Comparison of ENCODE assay signal across 4 cellular contexts in genomic region chr15:88860212-88860611, GRCh38. TPM values are rescaled to one million over a fixed set of nuclear protein-coding genes. Genes with fewer than 3 reads are reported as not detected.
"Had no signal": no experiment of that assay in that cellular context is flagged by ENCODE, and none has a peak within 500 bp of the region (broad histone marks: within the 10 kb centered on the region; RNA-seq: fewer than 3 reads in every experiment).

No MANE protein-coding gene starts in this region.

- H3K27ac Mint-ChIP-seq: GM23338 had no signal

- ATAC-seq: GM23338 had no signal

- H3K4me3 Mint-ChIP-seq: GM23338, H9 had no signal

- DNase-seq: H9, HCEC 1CT had no signal

- H3K4me1 Mint-ChIP-seq: GM23338, H9 had no signal

RNA-seq across cellular contexts. Expression of gene ACAN, which starts 57.0 kb away (rescaled TPM):
- total RNA-seq: HT-29 had no signal
